ENCODE assay signal across 3 cellular contexts in genomic region chr7:30379741-30380140, GRCh38.
TF ChIP-seq lines count a peak whose summit lies in the region.

No MANE protein-coding gene starts in this region.

TF ChIP-seq in HepG2, 621 proteins besides CTCF, POLR2A, EP300 and RAD21:
- TF ChIP-seq GMEB1 (CRISPR knock-in tag; IDR thresholded peaks at IDR 0.05; ENCODE audit: borderline replicate concordance) (no peak), MAFK (conservative IDR thresholded peaks at IDR 0.05 in 1 of 2, IDR thresholded peaks at IDR 0.05 in 1 of 2; ENCODE audit: low read length in 2 of 2) (peak; percentile 15 to 50; a peak in 2 of 4 replicates), MAFF (IDR thresholded peaks at IDR 0.05; ENCODE audit: low read depth, low read length) (peak; percentile 15; the same call in 1 of the 2 replicates)

TF ChIP-seq in A549, 52 proteins besides CTCF, POLR2A, EP300 and RAD21:
- TF ChIP-seq MYC (IDR thresholded peaks at IDR 0.05; ENCODE audit: borderline replicate concordance, low read length) (no peak), E2F6 (IDR thresholded peaks at IDR 0.05; ENCODE audit: borderline replicate concordance, low read depth) (no peak), MAFK (IDR thresholded peaks at IDR 0.05; ENCODE audit: partially characterized antibody) (peak; percentile 81), BHLHE40 (IDR thresholded peaks at IDR 0.05; ENCODE audit: low read depth, low read length) (no peak), POLR2AphosphoS2 (conservative IDR thresholded peaks at IDR 0.05; ENCODE audit: low read length) (no peak), HOXA7 (CRISPR knock-in tag; IDR thresholded peaks at IDR 0.05) (no peak), CBX2 (IDR thresholded peaks at IDR 0.05; ENCODE audit: borderline replicate concordance, low read depth) (no peak), CBX8 (IDR thresholded peaks at IDR 0.05) (no peak)

TF ChIP-seq in K562, 482 proteins besides CTCF, POLR2A, EP300 and RAD21:
- TF ChIP-seq SMAD4 (CRISPR knock-in tag; conservative IDR thresholded peaks at IDR 0.05) (no peak), SMARCA4 (IDR thresholded peaks at IDR 0.05) (no peak), EHMT2 (IDR thresholded peaks at IDR 0.05) (no peak), C11orf30 (IDR thresholded peaks at IDR 0.05; ENCODE audit: low read depth) (peak; percentile 78), MAFF (IDR thresholded peaks at IDR 0.05; ENCODE audit: low read length) (peak; percentile 12; the same call in 1 of the 2 replicates), RCOR1 (IDR thresholded peaks at IDR 0.05; ENCODE audit: borderline replicate concordance in 1 of 2, low read depth in 2 of 2, low read length in 2 of 2) (no peak), MECOM (CRISPR knock-in tag; IDR thresholded peaks at IDR 0.05) (no peak), NELFE (IDR thresholded peaks at IDR 0.05; ENCODE audit: insufficient read depth, insufficient read length) (no peak), BCL6 (CRISPR knock-in tag; IDR thresholded peaks at IDR 0.05) (no peak), NFIC (IDR thresholded peaks at IDR 0.05) (no peak), ZNF121 (CRISPR knock-in tag; conservative IDR thresholded peaks at IDR 0.05) (no peak), ZNF589 (CRISPR knock-in tag; IDR thresholded peaks at IDR 0.05; ENCODE audit: low read depth) (no peak), EP400 (IDR thresholded peaks at IDR 0.05) (no peak), GTF3C2 (IDR thresholded peaks at IDR 0.05; ENCODE audit: borderline replicate concordance, extremely low read depth, insufficient read length) (no peak), HNRNPL (IDR thresholded peaks at IDR 0.05; ENCODE audit: low read depth, low read length) (no peak), PTTG1 (tag; IDR thresholded peaks at IDR 0.05; ENCODE audit: low read depth) (no peak), FOXK1 (CRISPR knock-in tag; IDR thresholded peaks at IDR 0.05; ENCODE audit: borderline replicate concordance) (no peak), EWSR1 (IDR thresholded peaks at IDR 0.05; ENCODE audit: borderline replicate concordance, low read depth, partially characterized antibody) (no peak), SRSF3 (IDR thresholded peaks at IDR 0.05; ENCODE audit: insufficient read depth, low read length) (no peak), XRCC3 (IDR thresholded peaks at IDR 0.05) (no peak), BRF2 (IDR thresholded peaks at IDR 0.05; ENCODE audit: borderline replicate concordance, insufficient read depth, insufficient read length) (no peak), GTF2A2 (tag; IDR thresholded peaks at IDR 0.05) (no peak), ARNT (IDR thresholded peaks at IDR 0.05) (no peak), HNRNPUL1 (IDR thresholded peaks at IDR 0.05; ENCODE audit: low read length) (no peak), TEAD2 (tag; IDR thresholded peaks at IDR 0.05) (no peak), MAFG (tag; conservative IDR thresholded peaks at IDR 0.05) (peak; percentile 59), RFX1 (IDR thresholded peaks at IDR 0.05) (no peak), ZNF609 (CRISPR knock-in tag; IDR thresholded peaks at IDR 0.05; ENCODE audit: borderline replicate concordance) (no peak), ZNF316 (IDR thresholded peaks at IDR 0.05) (peak; percentile 78), HMGXB4 (CRISPR knock-in tag; IDR thresholded peaks at IDR 0.05) (no peak)
